21 cellular contexts compared by ENCODE assay signal in the genomic region with DNA sequence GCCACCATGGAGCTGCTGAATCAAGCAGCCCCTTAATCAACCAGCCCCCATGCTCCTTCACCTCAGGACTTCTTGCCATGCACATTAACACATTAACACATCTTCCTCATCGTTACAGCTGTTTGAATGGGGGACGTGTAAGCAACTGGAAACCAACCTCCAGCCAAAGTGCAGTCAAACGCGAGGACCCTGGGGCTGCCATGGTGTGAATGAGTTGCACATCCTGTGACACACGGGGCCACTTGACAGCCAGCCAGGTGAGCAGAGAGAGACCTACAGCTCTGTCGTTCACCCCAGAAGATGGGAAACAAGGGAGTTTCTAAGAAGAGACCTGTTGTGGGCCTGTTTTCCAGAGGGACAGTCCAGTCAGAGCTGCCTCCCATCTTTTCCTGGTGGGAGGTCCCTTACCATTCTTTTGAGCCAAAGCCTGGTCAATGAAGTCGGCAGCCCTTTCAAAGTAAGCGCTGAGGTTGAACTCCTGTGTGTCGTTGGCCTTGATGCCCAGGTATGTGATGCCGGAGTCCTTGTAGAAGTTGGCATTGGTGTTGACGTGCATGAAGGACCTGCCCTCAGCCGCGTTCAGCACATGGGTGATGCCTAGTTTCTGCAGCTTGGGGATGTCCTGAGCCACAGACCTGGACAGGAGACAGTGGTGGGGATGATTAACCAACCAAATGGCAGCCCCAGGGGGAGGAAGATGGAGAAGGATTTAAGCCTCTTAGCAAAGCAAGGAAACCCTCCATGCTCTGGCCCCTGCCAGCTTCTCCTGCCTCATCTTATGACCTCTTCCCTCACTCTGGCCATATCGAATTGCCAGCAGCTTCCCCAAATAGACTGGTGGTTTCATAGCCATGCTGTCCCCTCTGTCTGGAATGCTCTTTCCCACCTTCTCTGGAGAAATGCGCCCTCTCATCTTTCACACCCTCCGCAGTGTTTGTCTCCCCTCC. TPM values are rescaled to one million over a fixed set of nuclear protein-coding genes. Genes with fewer than 3 reads are reported as not detected.
"Had no signal": no experiment of that assay in that cellular context is flagged by ENCODE, and none has a peak within 500 bp of the region (broad histone marks: within the 10 kb centered on the region; RNA-seq: fewer than 3 reads in every experiment).

No MANE protein-coding gene starts in this region.

- DNase-seq: activated CD4-positive, alpha-beta T cell treated with anti-CD3 and anti-CD28 coated beads for 1 hour; activated CD4-positive, alpha-beta T cell treated with anti-CD3 and anti-CD28 coated beads, Interleukin-2, amount 50 U/mL, for 48 hours; adrenal gland; caudate nucleus; effector CD4-positive, alpha-beta T cell; heart right ventricle; left colon; natural killer cell; stimulated activated CD4-positive, alpha-beta T cell treated with anti-CD3 and anti-CD28 coated beads, Interleukin-1b, Interleukin-23, amount 100 ng/mL, for 48 hours; stomach; T-cell; T1000; testis had no signal

- H3K27me3 ChIP-seq: adrenal gland, heart right ventricle, right atrium auricular region, stomach, testis had no signal

- H3K36me3 Mint-ChIP-seq: natural killer cell had no signal

- H3K9me3 Mint-ChIP-seq: activated naive CD4-positive, alpha-beta T cell treated with anti-CD3 and anti-CD28 coated beads, Interleukin-2, amount 50 U/mL, for 24 hours; activated T-helper 2 cell treated with anti-CD3 and anti-CD28 coated beads, Interferon-gamma antibody, Interleukin-2, Interleukin-4, amounts not matched to agents 10 μg/mL and 5 μg/mL and 100 μg/mL, durations not matched to agents 14 hours and 24 hours and 36 hours; natural killer cell; T-cell had no signal

- H3K4me3 Mint-ChIP-seq: activated naive CD4-positive, alpha-beta T cell treated with anti-CD3 and anti-CD28 coated beads, Interleukin-2, amount 50 U/mL, for 24 hours; T-cell had no signal

- H3K4me3 ChIP-seq: adrenal gland, heart right ventricle, mucosa of descending colon, right atrium auricular region, SK-N-MC, stomach, testis had no signal

- ATAC-seq: heart right ventricle, left colon, mucosa of descending colon, natural killer cell, T-cell had no signal

- H3K27me3 Mint-ChIP-seq: activated naive CD4-positive, alpha-beta T cell treated with anti-CD3 and anti-CD28 coated beads, Interleukin-2, amount 50 U/mL, for 24 hours; T-cell had no signal

- H3K9me3 ChIP-seq: adrenal gland, heart right ventricle, mucosa of descending colon, right atrium auricular region, stomach, testis had no signal

- H3K27ac ChIP-seq: epithelial cell of prostate, right atrium auricular region, SK-N-MC, testis had no signal

- H3K27ac Mint-ChIP-seq: activated naive CD4-positive, alpha-beta T cell treated with anti-CD3 and anti-CD28 coated beads, Interleukin-2, amount 50 U/mL, for 24 hours; activated T-helper 2 cell treated with anti-CD3 and anti-CD28 coated beads, Interferon-gamma antibody, Interleukin-2, Interleukin-4, amounts not matched to agents 10 μg/mL and 5 μg/mL and 100 μg/mL, durations not matched to agents 14 hours and 24 hours and 36 hours; T-cell had no signal

RNA-seq across cellular contexts. Expression of gene CFAP97D1, which starts 5.7 kb away (rescaled TPM):
- total RNA-seq: activated T-helper 2 cell treated with anti-CD3 and anti-CD28 coated beads, Interferon-gamma antibody, Interleukin-2, Interleukin-4, amounts not matched to agents 10 μg/mL and 5 μg/mL and 100 μg/mL, durations not matched to agents 14 hours and 24 hours and 36 hours; frontal cortex; left colon; mucosa of descending colon; natural killer cell; right atrium auricular region; stomach; T-cell; ureter had no signal

RNA-seq across cellular contexts. Expression of gene SOST, which starts 16.0 kb away (rescaled TPM):
- total RNA-seq: activated T-helper 2 cell treated with anti-CD3 and anti-CD28 coated beads, Interferon-gamma antibody, Interleukin-2, Interleukin-4, amounts not matched to agents 10 μg/mL and 5 μg/mL and 100 μg/mL, durations not matched to agents 14 hours and 24 hours and 36 hours; adrenal gland; frontal cortex; left colon; mucosa of descending colon; natural killer cell; right atrium auricular region; stomach; T-cell; ureter had no signal

RNA-seq across cellular contexts. Expression of gene MPP3, which starts 58.4 kb away (rescaled TPM):
- total RNA-seq: natural killer cell had no signal
